21 cellular contexts compared by ENCODE assay signal in the genomic region with DNA sequence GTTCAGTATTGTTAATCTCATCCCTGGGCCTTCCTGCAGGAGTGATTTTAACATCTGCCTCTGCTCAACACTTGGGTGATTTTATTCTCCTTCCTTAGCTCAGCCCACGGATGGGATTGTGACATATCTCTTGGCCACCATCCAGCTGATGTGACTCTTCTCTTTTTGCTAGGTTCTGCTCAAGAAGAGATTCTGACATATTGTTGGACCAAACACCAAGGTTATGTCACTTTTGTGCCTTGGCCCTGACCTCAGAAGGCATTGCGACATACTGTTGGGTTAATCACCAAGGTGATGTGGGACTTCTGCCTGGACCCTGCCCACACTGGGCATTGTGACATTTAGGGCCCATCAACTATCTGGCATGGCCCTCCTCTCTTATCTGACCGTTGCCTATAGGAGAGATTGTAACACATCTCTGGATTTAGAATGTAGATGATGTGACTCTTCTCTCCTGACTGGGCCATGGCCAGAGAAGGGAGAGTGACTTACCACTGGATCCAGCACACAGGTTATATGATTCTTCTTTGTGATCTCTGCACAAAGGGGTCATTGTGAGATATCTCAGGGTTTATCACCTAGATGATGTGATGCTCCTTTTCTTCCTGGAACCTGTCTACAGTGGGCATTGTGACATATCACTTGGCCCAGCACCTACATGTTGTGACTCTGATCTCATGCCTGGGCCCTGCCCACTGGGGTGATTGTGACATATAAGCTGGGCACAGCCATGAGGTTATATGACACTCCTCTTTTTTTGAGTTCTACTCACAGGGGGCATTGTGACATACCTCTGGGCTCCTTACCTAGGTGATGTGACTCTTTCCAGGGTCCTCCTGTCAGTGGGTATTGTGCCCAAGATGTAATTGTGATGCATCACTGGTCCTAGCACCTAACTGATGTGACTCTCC.
DNase-seq lines count a peak whose midpoint lies in the region; ATAC-seq and TF ChIP-seq lines count a peak whose summit lies in the region.
"Had no signal": no experiment of that assay in that cellular context is flagged by ENCODE, and none has a peak within 500 bp of the region (broad histone marks: within the 10 kb centered on the region; RNA-seq: fewer than 3 reads in every experiment).

No MANE protein-coding gene starts in this region.

- H3K27ac ChIP-seq in HL-60 (replicated peaks), result peak overlapping the region; percentile 58
- H3K27ac ChIP-seq in right atrium auricular region, result no peak overlapping the region
- peak overlapping the region; percentile 65 for H3K27ac ChIP-seq in psoas muscle
- H3K27ac ChIP-seq: neural progenitor cell, PC-9, sigmoid colon, tibial nerve had no signal

- no peaks in the 10 kb centered on the region for H3K27me3 Mint-ChIP-seq in T-helper 17 cell

- intact Hi-C loops in psoas muscle (cut with DNase I), result no loop called here

- H3K36me3 Mint-ChIP-seq in T-helper 17 cell (ENCODE audit: low read depth), result no peaks in the 10 kb centered on the region
- H3K36me3 Mint-ChIP-seq: brain had no signal

- H3K27me3 ChIP-seq in HL-60 (ENCODE audit: insufficient read depth, poor library complexity, severe bottlenecking) (no peaks in the 10 kb centered on the region), right atrium auricular region (no peaks in the 10 kb centered on the region), psoas muscle (ENCODE audit: insufficient read depth in 3 of 3, low read length in 2 of 3) (no peaks in the 10 kb centered on the region)
- H3K27me3 ChIP-seq: neural progenitor cell, sigmoid colon, tibial nerve had no signal

- peaks cover 0 to 11% of the 10 kb centered on the region in 2 donors for H3K4me1 ChIP-seq in right atrium auricular region
- no peaks in the 10 kb centered on the region for H3K4me1 ChIP-seq in psoas muscle
- H3K4me1 ChIP-seq: neural progenitor cell, sigmoid colon, tibial nerve had no signal

- no peak overlapping the region for H3K4me3 ChIP-seq in HL-60 (replicated peaks; ENCODE audit: insufficient read depth, low read length)
- no peak overlapping the region for H3K4me3 ChIP-seq in right atrium auricular region
- H3K4me3 ChIP-seq in psoas muscle, result peak overlapping the region; percentile 42
- H3K4me3 ChIP-seq: neural progenitor cell, PC-9, sigmoid colon, tibial nerve had no signal

- H3K9me3 ChIP-seq in T-helper 17 cell (ENCODE audit: control insufficient read depth, low read length, poor library complexity, severe bottlenecking) (peaks cover 1% of the 10 kb centered on the region), right atrium auricular region (no peaks in the 10 kb centered on the region), psoas muscle (no peaks in the 10 kb centered on the region)
- H3K9me3 ChIP-seq: sigmoid colon had no signal

- H3K27ac Mint-ChIP-seq in T-helper 17 cell, result no peak overlapping the region
- H3K27ac Mint-ChIP-seq: brain, neural progenitor cell, WTC11 had no signal

- H3K36me3 ChIP-seq in right atrium auricular region, result no peaks in the 10 kb centered on the region
- H3K36me3 ChIP-seq in psoas muscle (ENCODE audit: insufficient read depth in 1 of 2, low read depth in 1 of 2), result no peaks in the 10 kb centered on the region
- H3K36me3 ChIP-seq: neural progenitor cell, sigmoid colon, tibial nerve had no signal

- H3K4me3 Mint-ChIP-seq in T-helper 17 cell, result no peak overlapping the region
- H3K4me3 Mint-ChIP-seq: brain, neural progenitor cell, WTC11 had no signal

- ATAC-seq in T-helper 17 cell, result peak; percentile 23
- peak; percentile 27 to 77 (median 68) for ATAC-seq in psoas muscle
- ATAC-seq in GM18498 (IDR thresholded peaks at IDR 0.05; ENCODE audit: unreplicated experiment), result no peak
- no peak for ATAC-seq in GM19467 (IDR thresholded peaks at IDR 0.05; ENCODE audit: unreplicated experiment)
- ATAC-seq: WTC11 had no signal

- peaks cover 2% of the 10 kb centered on the region for H3K4me1 Mint-ChIP-seq in T-helper 17 cell
- H3K4me1 Mint-ChIP-seq: brain, neural progenitor cell had no signal

- 53 to 71% (median 57%) methylated on average over 3 of the region's 3 CpGs for WGBS in psoas muscle, 3 donors

- TF ChIP-seq CTCF in HL-60 (IDR thresholded peaks at IDR 0.05; ENCODE audit: insufficient read depth, low read length) (no peak), right atrium auricular region (IDR thresholded peaks at IDR 0.05) (no peak), psoas muscle (IDR thresholded peaks at IDR 0.05) (no peak)

- DNase-seq in HL-60 (ENCODE audit: low read depth in 1 of 2, low spot score in 1 of 2) (peak; percentile 53 to 83), T-helper 17 cell (no peak), right atrium auricular region (ENCODE audit: low spot score) (peak; percentile 72), psoas muscle (peak; percentile 40 to 74), GM03348 (ENCODE audit: low spot score) (no peak), NCI-H2227 treated with DMSO at 0.1 percent for 48 hours (lab: John Stamatoyannopoulos, UW) (no peak)
- DNase-seq: activated effector memory CD4-positive, alpha-beta T cell treated with anti-CD3 and anti-CD28 coated beads, Interleukin-2, amount 50 U/mL, for 16 hours; DMS53; KG1; mesenchymal stem cell; NCI-H146; NCI-H510A; PC-9; sigmoid colon; stimulated activated CD4-positive, alpha-beta T cell treated with anti-CD3 and anti-CD28 coated beads, Interleukin-2, amount 100 ng/mL, for 48 hours had no signal

Comparison
In these comparisons a context has a peak if more than half of its experiments do, and no peak if none do; other contexts are left out.
1. DNase-seq: peak in HL-60 (2 of 2), right atrium auricular region (single experiment) and psoas muscle (2 of 2); none in T-helper 17 cell (0 of 3), GM03348 (single experiment) and NCI-H2227 treated with DMSO at 0.1 percent for 48 hours (single experiment).
2. H3K27ac ChIP-seq: peak in HL-60 (single experiment) and psoas muscle (single experiment); none in right atrium auricular region (0 of 2).
3. ATAC-seq: peak in T-helper 17 cell (single experiment) and psoas muscle (4 of 4); none in GM18498 (single experiment) and GM19467 (single experiment).